Comparison of ENCODE assay signal across 21 cellular contexts in genomic region chr13:98039964-98040363, GRCh38.
DNase-seq lines count a peak whose midpoint lies in the region; ATAC-seq, FAIRE-seq and TF ChIP-seq lines count a peak whose summit lies in the region.
"Had no signal": no experiment of that assay in that cellular context is flagged by ENCODE, and none has a peak within 500 bp of the region (broad histone marks: within the 10 kb centered on the region; RNA-seq: fewer than 3 reads in every experiment).

No MANE protein-coding gene starts in this region.

- H3K4me3 Mint-ChIP-seq in WTC11, result no peak overlapping the region
- H3K4me3 Mint-ChIP-seq: CD8-positive, alpha-beta T cell; IgD-negative memory B cell had no signal

- no peaks in the 10 kb centered on the region for H3K9me3 ChIP-seq in A549
- H3K9me3 ChIP-seq: HAP-1, SJCRH30 had no signal

- H3K36me3 Mint-ChIP-seq in WTC11, result no peaks in the 10 kb centered on the region
- H3K36me3 Mint-ChIP-seq: CD8-positive, alpha-beta T cell had no signal

- H3K4me2 ChIP-seq in A549, result no peak overlapping the region
- H3K4me2 ChIP-seq: PC-9 had no signal

- no peak for FAIRE-seq in A549 (lab: Jason Lieb, UNC)
- no peak for FAIRE-seq in D721Med (lab: Jason Lieb, UNC)
- FAIRE-seq: GM12892 had no signal

- no peak overlapping the region for H3K27ac ChIP-seq in A549
- H3K27ac ChIP-seq: PC-9, SJCRH30 had no signal

- no peak for TF ChIP-seq RAD21 in A549 (conservative IDR thresholded peaks at IDR 0.05 in 1 of 2, IDR thresholded peaks at IDR 0.05 in 1 of 2)

- WGBS in A549 (ENCODE audit: missing lambda C conversion rate), result 33% methylated on average over 10 of the region's 10 CpGs

- no peaks in the 10 kb centered on the region for H3K4me1 ChIP-seq in A549
- H3K4me1 ChIP-seq: HAP-1, SJCRH30 had no signal

- POLR2A ChIA-PET in A549 (lab: Yijun Ruan, JAX), result no interaction called here
- POLR2A ChIA-PET in WTC11 (lab: Charles Lee), result no interaction called here

- TF ChIP-seq POLR2A in A549 (IDR thresholded peaks at IDR 0.05; ENCODE audit: low read length), result no peak

- no peaks in the 10 kb centered on the region for H3K9me3 Mint-ChIP-seq in WTC11
- H3K9me3 Mint-ChIP-seq: CD8-positive, alpha-beta T cell; IgD-negative memory B cell had no signal

- CTCF ChIA-PET in A549 (lab: Yijun Ruan, JAX) (no interaction called here), WTC11 (lab: Charles Lee) (interaction anchor here (1.0 to 1.1 kb wide), 2 partner anchors 13 to 390 kb away, joined by 3 read pairs; no protein-coding TSS in a partner anchor)

- H3K4me1 Mint-ChIP-seq in WTC11, result peaks cover 12% of the 10 kb centered on the region
- H3K4me1 Mint-ChIP-seq: IgD-negative memory B cell had no signal

- DNase-seq in A549 (ENCODE audit: low read depth in 1 of 2, low spot score in 1 of 2) (no peak), D721Med (ENCODE audit: insufficient read length, low spot score) (no peak), WTC11 (ENCODE audit: low spot score) (no peak), islet precursor cell (peak; percentile 35), amniotic stem cell (lab: John Stamatoyannopoulos, UW) (no peak), cerebellar nuclear complex (lab: John Stamatoyannopoulos, UW) (no peak), hepatic stellate cell (ENCODE audit: low spot score) (no peak)
- DNase-seq: C1 segment of cervical spinal cord; CD8-positive, alpha-beta T cell; GF-D8; NCI-H1105 treated with DMSO at 0.1 percent for 48 hours; NCI-H1930; NCI-H446; NCI-H524 treated with DMSO at 0.1 percent for 48 hours; NCI-H774; PC-9 had no signal

- H3K4me3 ChIP-seq in A549, result no peak overlapping the region
- H3K4me3 ChIP-seq: HAP-1, PC-9, SJCRH30 had no signal

- no peaks in the 10 kb centered on the region; the same call in 1 of the 2 replicates for H3K27me3 Mint-ChIP-seq in WTC11 (ENCODE audit: low read depth)
- H3K27me3 Mint-ChIP-seq: IgD-negative memory B cell had no signal

- ATAC-seq in A549 (peak; percentile 24 to 60; a peak in 4 of 6 replicates), WTC11 (peak; percentile 84)
- ATAC-seq: CD8-positive, alpha-beta T cell; Right ventricle myocardium inferior had no signal

- no peak for TF ChIP-seq CTCF in A549 (IDR thresholded peaks at IDR 0.05)
- peak; percentile 21 for TF ChIP-seq CTCF in D721Med (IDR thresholded peaks at IDR 0.05; ENCODE audit: insufficient read depth, missing control alignments)
- no peak for TF ChIP-seq CTCF in WTC11 (IDR thresholded peaks at IDR 0.05)

- no peak for TF ChIP-seq EP300 in A549 (IDR thresholded peaks at IDR 0.05)

- H3K27ac Mint-ChIP-seq in WTC11, result no peak overlapping the region
- H3K27ac Mint-ChIP-seq: CD8-positive, alpha-beta T cell; IgD-negative memory B cell had no signal

TF ChIP-seq in A549, 52 proteins besides CTCF, POLR2A, EP300 and RAD21:
- TF ChIP-seq GATA3 (IDR thresholded peaks at IDR 0.05; ENCODE audit: borderline replicate concordance), result no peak
- TF ChIP-seq ZSCAN20 (CRISPR knock-in tag; IDR thresholded peaks at IDR 0.05), result no peak
- no peak for TF ChIP-seq NPAS2 (CRISPR knock-in tag; IDR thresholded peaks at IDR 0.05; ENCODE audit: borderline replicate concordance)
- TF ChIP-seq RNF2 (IDR thresholded peaks at IDR 0.05; ENCODE audit: borderline replicate concordance, low read depth), result no peak
- no peak for TF ChIP-seq ZFP36 (IDR thresholded peaks at IDR 0.05; ENCODE audit: borderline replicate concordance, partially characterized antibody)
- no peak for TF ChIP-seq CEBPB (IDR thresholded peaks at IDR 0.05)
- no peak for TF ChIP-seq FOXS1 (CRISPR knock-in tag; IDR thresholded peaks at IDR 0.05)
- TF ChIP-seq EHMT2 (IDR thresholded peaks at IDR 0.05; ENCODE audit: low read depth), result no peak
- TF ChIP-seq HEYL (CRISPR knock-in tag; IDR thresholded peaks at IDR 0.05), result no peak
- no peak for TF ChIP-seq HOXA7 (CRISPR knock-in tag; IDR thresholded peaks at IDR 0.05)

TF ChIP-seq in WTC11, 78 proteins besides CTCF, POLR2A, EP300 and RAD21:
- TF ChIP-seq FOXJ3 (CRISPR knock-in tag; IDR thresholded peaks at IDR 0.05; ENCODE audit: borderline replicate concordance) (no peak), E2F1 (CRISPR knock-in tag; IDR thresholded peaks at IDR 0.05) (no peak), SOX15 (CRISPR knock-in tag; IDR thresholded peaks at IDR 0.05) (no peak), OVOL2 (CRISPR knock-in tag; IDR thresholded peaks at IDR 0.05; ENCODE audit: borderline replicate concordance) (no peak), USF2 (CRISPR knock-in tag; IDR thresholded peaks at IDR 0.05) (no peak), ZNF317 (CRISPR knock-in tag; IDR thresholded peaks at IDR 0.05; ENCODE audit: borderline replicate concordance, low read depth) (no peak), ATF3 (CRISPR knock-in tag; conservative IDR thresholded peaks at IDR 0.05) (no peak), ZNF232 (CRISPR knock-in tag; IDR thresholded peaks at IDR 0.05) (no peak), GABPB1 (CRISPR knock-in tag; IDR thresholded peaks at IDR 0.05) (no peak), MYBL2 (CRISPR knock-in tag; IDR thresholded peaks at IDR 0.05) (no peak), ZNF121 (CRISPR knock-in tag; IDR thresholded peaks at IDR 0.05) (no peak), ZMAT4 (CRISPR knock-in tag; IDR thresholded peaks at IDR 0.05) (no peak), E2F5 (CRISPR knock-in tag; IDR thresholded peaks at IDR 0.05) (no peak), MAX (CRISPR knock-in tag; IDR thresholded peaks at IDR 0.05) (no peak), HMGA2 (CRISPR knock-in tag; IDR thresholded peaks at IDR 0.05) (no peak), ZSCAN18 (CRISPR knock-in tag; IDR thresholded peaks at IDR 0.05) (no peak), TP53 (CRISPR knock-in tag; IDR thresholded peaks at IDR 0.05) (no peak), HMGXB4 (CRISPR knock-in tag; IDR thresholded peaks at IDR 0.05) (no peak)
TF ChIP-seq in WTC11: peak in this region for 0.
